Comparison of ENCODE assay signal across 10 cellular contexts in genomic region chr15:60363024-60363674, GRCh38. TPM values are rescaled to one million over a fixed set of nuclear protein-coding genes. Genes with fewer than 3 reads are reported as not detected.
A peak's percentile ranks its signal among the peaks of the same experiment; 100 is the strongest.
DNase-seq lines count a peak whose midpoint lies in the region; ATAC-seq and TF ChIP-seq lines count a peak whose summit lies in the region.
"Had no signal": no experiment of that assay in that cellular context is flagged by ENCODE, and none has a peak within 500 bp of the region (broad histone marks: within the 10 kb centered on the region; RNA-seq: fewer than 3 reads in every experiment).

No MANE protein-coding gene starts in this region.

- no peaks in the 10 kb centered on the region for H3K27me3 ChIP-seq in ascending aorta
- H3K27me3 ChIP-seq in vagina: no peaks in the 10 kb centered on the region

- TF ChIP-seq CTCF in natural killer cell (IDR thresholded peaks at IDR 0.05) (no peak), ascending aorta (IDR thresholded peaks at IDR 0.05) (no peak), vagina (IDR thresholded peaks at IDR 0.05) (no peak)

- H3K4me1 ChIP-seq in ascending aorta (peaks cover 11 to 53% of the 10 kb centered on the region in 2 donors), mesodermal cell (ENCODE audit: control insufficient read depth, insufficient read depth, low read length, poor library complexity, severe bottlenecking) (peaks cover 24% of the 10 kb centered on the region), vagina (peaks cover 57% of the 10 kb centered on the region)

- H3K9me3 ChIP-seq in ascending aorta (no peaks in the 10 kb centered on the region), mesodermal cell (ENCODE audit: control insufficient read depth, low read length) (no peaks in the 10 kb centered on the region), vagina (no peaks in the 10 kb centered on the region)

- WGBS in mesodermal cell (ENCODE audit: insufficient coverage in 2 of 2), 2 experiments: 100% methylated on average over 1 to 3 of the region's 5 CpGs

- H3K4me3 ChIP-seq in ascending aorta: peak overlapping the region in 1 of 2 donors; percentile 11
- H3K4me3 ChIP-seq in mesodermal cell (ENCODE audit: extremely low read depth, insufficient read depth, low read length, poor library complexity, severe bottlenecking): no peak overlapping the region
- no peak overlapping the region for H3K4me3 ChIP-seq in vagina

- H3K4me1 Mint-ChIP-seq in natural killer cell: peaks cover 11 to 15% of the 10 kb centered on the region in 2 donors
- H3K4me1 Mint-ChIP-seq in natural killer cell treated with Interleukin-12 subunit alpha and Interleukin-12 subunit beta and Interleukin-15 and Interleukin-18, amount 100 ng/mL, for 72 hours (ENCODE audit: low read depth in 2 of 2): peaks cover 9 to 30% of the 10 kb centered on the region in 2 donors

- no peak for ATAC-seq in natural killer cell
- no peak for ATAC-seq in natural killer cell treated with Interleukin-12 subunit alpha and Interleukin-12 subunit beta and Interleukin-15 and Interleukin-18, amount 100 ng/mL, for 72 hours

- H3K27ac ChIP-seq in ascending aorta: peak overlapping the region; percentile 72 to 82
- peak overlapping the region; percentile 41 for H3K27ac ChIP-seq in mesodermal cell (ENCODE audit: low read depth, low read length, severe bottlenecking)
- H3K27ac ChIP-seq in vagina: peak overlapping the region; percentile 25

- no peak for DNase-seq in natural killer cell
- DNase-seq in natural killer cell treated with Interleukin-12 subunit alpha and Interleukin-12 subunit beta and Interleukin-15 and Interleukin-18, amount 100 ng/mL, for 72 hours (ENCODE audit: low spot score): no peak
- DNase-seq in ascending aorta (ENCODE audit: low spot score in 2 of 2): no peak
- DNase-seq in vagina (ENCODE audit: extremely low spot score in 2 of 2): no peak
- DNase-seq in KBM-7: no peak
- DNase-seq in posterior vena cava (ENCODE audit: low spot score): no peak
- no peak for DNase-seq in HPDE6-E6E7 (ENCODE audit: extremely low spot score)
- DNase-seq: DMS153, NCI-H2107 had no signal

- H3K36me3 ChIP-seq in ascending aorta (peaks cover 17 to 41% of the 10 kb centered on the region in 2 donors), mesodermal cell (ENCODE audit: control insufficient read depth, insufficient read depth, low read length) (peaks cover 71% of the 10 kb centered on the region), vagina (peaks cover 0 to 38% of the 10 kb centered on the region in 2 donors)

- no peaks in the 10 kb centered on the region for H3K9me3 Mint-ChIP-seq in natural killer cell
- H3K9me3 Mint-ChIP-seq in natural killer cell treated with Interleukin-12 subunit alpha and Interleukin-12 subunit beta and Interleukin-15 and Interleukin-18, amount 100 ng/mL, for 72 hours: no peaks in the 10 kb centered on the region

- no peaks in the 10 kb centered on the region for H3K36me3 Mint-ChIP-seq in natural killer cell
- H3K36me3 Mint-ChIP-seq in natural killer cell treated with Interleukin-12 subunit alpha and Interleukin-12 subunit beta and Interleukin-15 and Interleukin-18, amount 100 ng/mL, for 72 hours: no peaks in the 10 kb centered on the region

- H3K4me3 Mint-ChIP-seq in natural killer cell: no peak overlapping the region
- H3K4me3 Mint-ChIP-seq in natural killer cell treated with Interleukin-12 subunit alpha and Interleukin-12 subunit beta and Interleukin-15 and Interleukin-18, amount 100 ng/mL, for 72 hours: no peak overlapping the region

- TF ChIP-seq POLR2A in vagina (IDR thresholded peaks at IDR 0.05): no peak

- in situ Hi-C loops in KBM-7 (cut with MboI; ENCODE audit: low pct_unique_long_range_greater_than_20kb, low sequenced_read_pairs): no loop called here

- peak overlapping the region; percentile 42 to 46 for H3K27ac Mint-ChIP-seq in natural killer cell
- peak overlapping the region in 1 of 2 donors; percentile 75 for H3K27ac Mint-ChIP-seq in natural killer cell treated with Interleukin-12 subunit alpha and Interleukin-12 subunit beta and Interleukin-15 and Interleukin-18, amount 100 ng/mL, for 72 hours

- intact Hi-C loops in natural killer cell (cut with micrococcal nuclease): no loop called here
- intact Hi-C loops in ascending aorta (cut with DNase I): loop anchor here (1.0 to 5.0 kb wide), 3 partner anchors 8 to 114 kb away; partner anchors contain the start of genes ANXA2 and ICE2
- intact Hi-C loops in vagina (cut with DNase I): no loop called here
- intact Hi-C loops in posterior vena cava (cut with DNase I): no loop called here

- H3K27me3 Mint-ChIP-seq in natural killer cell (ENCODE audit: low read depth in 2 of 2): no peaks in the 10 kb centered on the region
- no peaks in the 10 kb centered on the region for H3K27me3 Mint-ChIP-seq in natural killer cell treated with Interleukin-12 subunit alpha and Interleukin-12 subunit beta and Interleukin-15 and Interleukin-18, amount 100 ng/mL, for 72 hours

RNA-seq across cellular contexts. Expression of gene ANXA2, which starts 34.6 kb away (rescaled TPM):
- total RNA-seq in natural killer cell: 100 to 1,000 TPM; 132 to 230 (median 155) TPM
- total RNA-seq in natural killer cell treated with Interleukin-12 subunit alpha and Interleukin-12 subunit beta and Interleukin-15 and Interleukin-18, amount 100 ng/mL, for 72 hours: 100 to 1,000 TPM in 1 of 2 donors, 10 to 100 TPM in 1; 95.1 to 137 TPM
- total RNA-seq in ascending aorta: 730 TPM
- 1,317 TPM for polyA plus RNA-seq in mesodermal cell (2013, experiment 1 of 2)
- 1,257 TPM for polyA plus RNA-seq in mesodermal cell (2013, experiment 2 of 2)
- 1,230 TPM for total RNA-seq in vagina
- total RNA-seq in posterior vena cava: 1,000 to 10,000 TPM in 1 of 2 donors, 100 to 1,000 TPM in 1; 815 to 1,045 TPM

Comparison
In these comparisons a context has a peak if more than half of its experiments do, and no peak if none do; other contexts are left out.
1. H3K27ac ChIP-seq: peak in every context shown above with its lines; median percentile 77 in ascending aorta; 41 in mesodermal cell; 25 in vagina.